In the genomic region with DNA sequence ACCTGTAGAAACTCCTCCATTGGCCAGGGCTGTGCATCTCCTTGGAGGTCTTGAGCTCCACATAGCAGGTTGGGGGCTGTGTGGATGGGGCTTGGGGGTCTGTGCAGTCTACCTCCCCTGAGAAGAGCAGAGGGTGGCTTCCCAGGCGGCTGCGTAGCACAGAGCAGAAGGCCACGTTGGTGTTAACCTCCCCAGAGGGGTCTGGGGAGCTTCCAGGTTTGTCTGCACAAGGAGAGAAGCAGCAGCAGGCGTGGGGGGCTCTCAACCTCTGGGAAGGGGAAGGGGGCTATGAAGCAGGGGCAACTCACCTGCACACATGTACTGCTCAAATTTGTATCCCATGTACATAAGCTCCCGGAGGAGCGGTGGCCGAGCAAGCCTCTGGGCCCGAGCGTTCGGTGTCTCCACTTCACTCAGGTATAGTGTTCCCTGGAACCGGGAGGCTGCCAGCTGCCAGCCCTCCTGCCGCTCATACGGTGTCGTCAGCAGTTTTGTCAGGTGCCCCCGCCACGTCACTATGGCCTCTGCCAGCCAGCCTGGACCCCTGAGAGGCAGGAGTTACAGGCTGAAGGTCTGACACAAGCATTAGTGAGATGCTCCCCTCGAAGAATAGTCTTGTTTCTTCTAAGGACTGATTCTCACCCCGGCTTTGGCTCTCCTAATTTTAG, we compare ENCODE assay signal across 8 cellular contexts. TPM values are rescaled to one million over a fixed set of nuclear protein-coding genes. Genes with fewer than 3 reads are reported as not detected.
DNase-seq lines count a peak whose midpoint lies in the region; ATAC-seq, FAIRE-seq and TF ChIP-seq lines count a peak whose summit lies in the region.

No MANE protein-coding gene starts in this region.

- ATAC-seq in left ventricle myocardium superior (no peak), T-cell (replicated peaks in 1 of 4) (no peak)
- no peak for ATAC-seq in stimulated activated effector memory CD8-positive, alpha-beta T cell treated with anti-CD3 and anti-CD28 coated beads, Interleukin-12 subunit alpha, Interleukin-12 subunit beta, amount 100 ng/mL, for 72 hours

- peaks cover 8% of the 10 kb centered on the region for H3K36me3 ChIP-seq in cardiac muscle cell

- no peak for DNase-seq in cardiac muscle cell (ENCODE audit: low read depth in 1 of 2, low spot score in 1 of 2)
- no peak for DNase-seq in left ventricle myocardium superior
- DNase-seq in T-cell, result no peak
- no peak for DNase-seq in fibroblast of villous mesenchyme (ENCODE audit: low read depth)
- DNase-seq in stimulated activated effector memory CD8-positive, alpha-beta T cell treated with anti-CD3 and anti-CD28 coated beads, Interleukin-12 subunit alpha, Interleukin-12 subunit beta, amount 100 ng/mL, for 72 hours (ENCODE audit: low spot score in 2 of 2), result no peak
- no peak for DNase-seq in cerebellar nuclear complex (lab: John Stamatoyannopoulos, UW)
- DNase-seq in frontal cortex (ENCODE audit: low spot score in 2 of 2), result no peak
- no peak for DNase-seq in GM19238 (ENCODE audit: insufficient read length, low spot score)

- peaks cover 36 to 55% (median 46%) of the 10 kb centered on the region in 3 donors for H3K4me1 Mint-ChIP-seq in T-cell
- H3K4me1 Mint-ChIP-seq in stimulated activated effector memory CD8-positive, alpha-beta T cell treated with anti-CD3 and anti-CD28 coated beads, Interleukin-12 subunit alpha, Interleukin-12 subunit beta, amount 100 ng/mL, for 72 hours, result peaks cover 65% of the 10 kb centered on the region

- intact Hi-C loops in left ventricle myocardium superior (cut with micrococcal nuclease), result no loop called here

- H3K4me3 ChIP-seq in cardiac muscle cell (peak overlapping the region; percentile 67), fibroblast of villous mesenchyme (ENCODE audit: low read depth, low read length) (peak overlapping the region; percentile 61)

- H3K27ac ChIP-seq in cardiac muscle cell, result peak overlapping the region; percentile 87

- H3K9me3 Mint-ChIP-seq in T-cell, result no peaks in the 10 kb centered on the region
- no peaks in the 10 kb centered on the region for H3K9me3 Mint-ChIP-seq in stimulated activated effector memory CD8-positive, alpha-beta T cell treated with anti-CD3 and anti-CD28 coated beads, Interleukin-12 subunit alpha, Interleukin-12 subunit beta, amount 100 ng/mL, for 72 hours

- peaks cover 5% of the 10 kb centered on the region for H3K4me1 ChIP-seq in cardiac muscle cell (ENCODE audit: low read depth)

- peaks cover 25% of the 10 kb centered on the region for H3K36me3 Mint-ChIP-seq in T-cell
- peaks cover 83% of the 10 kb centered on the region for H3K36me3 Mint-ChIP-seq in stimulated activated effector memory CD8-positive, alpha-beta T cell treated with anti-CD3 and anti-CD28 coated beads, Interleukin-12 subunit alpha, Interleukin-12 subunit beta, amount 100 ng/mL, for 72 hours

- no peak for TF ChIP-seq CTCF in cardiac muscle cell (IDR thresholded peaks at IDR 0.05; ENCODE audit: low read depth, low read length)
- TF ChIP-seq CTCF in fibroblast of villous mesenchyme (IDR thresholded peaks at IDR 0.05; ENCODE audit: insufficient read depth, low read depth, low read length), result no peak

- H3K27me3 Mint-ChIP-seq in T-cell, result no peaks in the 10 kb centered on the region

- H3K9me3 ChIP-seq in cardiac muscle cell (ENCODE audit: low read depth), result no peaks in the 10 kb centered on the region

- CTCF ChIA-PET in T-cell (lab: Charles Lee), result interaction anchor here in 1 of 2 donors (1.2 to 1.3 kb wide), 2 partner anchors 12 to 19 kb away, joined by 4 read pairs; a partner anchor contains a TSS

- H3K27me3 ChIP-seq in cardiac muscle cell, result no peaks in the 10 kb centered on the region

- H3K27ac Mint-ChIP-seq in T-cell, result peak overlapping the region; percentile 100
- peak overlapping the region; percentile 99 for H3K27ac Mint-ChIP-seq in stimulated activated effector memory CD8-positive, alpha-beta T cell treated with anti-CD3 and anti-CD28 coated beads, Interleukin-12 subunit alpha, Interleukin-12 subunit beta, amount 100 ng/mL, for 72 hours

- peak overlapping the region; percentile 92 to 98 (median 97) for H3K4me3 Mint-ChIP-seq in T-cell
- peak overlapping the region; percentile 85 for H3K4me3 Mint-ChIP-seq in stimulated activated effector memory CD8-positive, alpha-beta T cell treated with anti-CD3 and anti-CD28 coated beads, Interleukin-12 subunit alpha, Interleukin-12 subunit beta, amount 100 ng/mL, for 72 hours

- POLR2A ChIA-PET in T-cell (lab: Charles Lee), result interaction anchor here in 1 of 2 donors (0.9 to 1.4 kb wide), 3 partner anchors 12 to 318 kb away, joined by 3 to 5 read pairs (median 3); a partner anchor contains a TSS

- no peak for FAIRE-seq in frontal cortex (lab: Jason Lieb, UNC)

RNA-seq across cellular contexts. Expression of a gene that starts 1.2 kb away (rescaled TPM):
- total RNA-seq in cardiac muscle cell, result 36.7 and 44.9 TPM in 2 replicates
- polyA plus RNA-seq in cardiac muscle cell, result 37.6 and 49.9 TPM in 2 replicates
- total RNA-seq in left ventricle myocardium superior, result 11.5 TPM
- total RNA-seq in T-cell, result 10 to 100 TPM; 30.2 to 53.2 (median 35.4) TPM
- total RNA-seq in fibroblast of villous mesenchyme, result 14.2 and 21.9 TPM in 2 replicates
- 7.3 TPM for total RNA-seq in frontal cortex

RNA-seq across cellular contexts. Expression of a gene that starts 11.1 kb away (rescaled TPM):
- 2.1 and 2.2 TPM in 2 replicates for total RNA-seq in cardiac muscle cell
- 1.9 and 2.5 TPM in 2 replicates for polyA plus RNA-seq in cardiac muscle cell
- 96.3 TPM for total RNA-seq in left ventricle myocardium superior
- total RNA-seq in T-cell, result 10 to 100 TPM in 1 of 5 donors, 1 to 10 TPM in 4; 3.5 to 11.6 (median 6.1) TPM
- total RNA-seq in fibroblast of villous mesenchyme, result 6.0 and 13.9 TPM in 2 replicates
- 10.6 TPM for total RNA-seq in frontal cortex

RNA-seq across cellular contexts. Expression of a gene that starts 11.8 kb away (rescaled TPM):
- total RNA-seq in cardiac muscle cell (36.4 and 62.6 TPM in 2 replicates), left ventricle myocardium superior (31.5 TPM), T-cell (100 to 1,000 TPM; 104 to 169 (median 112) TPM), fibroblast of villous mesenchyme (52.2 and 58.9 TPM in 2 replicates), frontal cortex (30.2 TPM)
- 53.1 and 68.5 TPM in 2 replicates for polyA plus RNA-seq in cardiac muscle cell

RNA-seq across cellular contexts. Expression of a gene that starts 12.0 kb away (rescaled TPM):
- 165 and 186 TPM in 2 replicates for total RNA-seq in cardiac muscle cell
- 146 and 201 TPM in 2 replicates for polyA plus RNA-seq in cardiac muscle cell
- 42.0 TPM for total RNA-seq in left ventricle myocardium superior
- total RNA-seq in T-cell, result 10 to 100 TPM; 47.5 to 51.0 (median 49.4) TPM
- total RNA-seq in fibroblast of villous mesenchyme, result 106 and 120 TPM in 2 replicates
- 45.7 TPM for total RNA-seq in frontal cortex

RNA-seq across cellular contexts. Expression of a gene that starts 24.8 kb away (rescaled TPM):
- 0.42 and 0.66 TPM in 2 replicates for total RNA-seq in cardiac muscle cell
- 1.3 TPM in 1 of 2 replicates, not detected in the other for polyA plus RNA-seq in cardiac muscle cell
- 39.6 TPM for total RNA-seq in left ventricle myocardium superior
- total RNA-seq in T-cell, result 1 to 10 TPM in 3 of 5 donors, not detected in 2; 1.3 to 2.2 (median 1.8) TPM
- total RNA-seq in fibroblast of villous mesenchyme, result 3.5 and 12.1 TPM in 2 replicates
- 0.82 TPM for total RNA-seq in frontal cortex
